Comparison of ENCODE assay signal across 1 cellular context in genomic region chr16:77236063-77236511, GRCh38.
TF ChIP-seq lines count a peak whose summit lies in the region.

No MANE protein-coding gene starts in this region.

TF ChIP-seq in HepG2, 621 proteins besides CTCF, POLR2A, EP300 and RAD21 (continued from another document and continues in another):
- TF ChIP-seq, protein P1, sequence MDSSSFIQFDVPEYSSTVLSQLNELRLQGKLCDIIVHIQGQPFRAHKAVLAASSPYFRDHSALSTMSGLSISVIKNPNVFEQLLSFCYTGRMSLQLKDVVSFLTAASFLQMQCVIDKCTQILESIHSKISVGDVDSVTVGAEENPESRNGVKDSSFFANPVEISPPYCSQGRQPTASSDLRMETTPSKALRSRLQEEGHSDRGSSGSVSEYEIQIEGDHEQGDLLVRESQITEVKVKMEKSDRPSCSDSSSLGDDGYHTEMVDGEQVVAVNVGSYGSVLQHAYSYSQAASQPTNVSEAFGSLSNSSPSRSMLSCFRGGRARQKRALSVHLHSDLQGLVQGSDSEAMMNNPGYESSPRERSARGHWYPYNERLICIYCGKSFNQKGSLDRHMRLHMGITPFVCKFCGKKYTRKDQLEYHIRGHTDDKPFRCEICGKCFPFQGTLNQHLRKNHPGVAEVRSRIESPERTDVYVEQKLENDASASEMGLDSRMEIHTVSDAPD (CRISPR knock-in tag; IDR thresholded peaks at IDR 0.05), result no peak
- TF ChIP-seq ETV5 (CRISPR knock-in tag; IDR thresholded peaks at IDR 0.05; ENCODE audit: borderline replicate concordance) (no peak; the same call in 1 of the 2 replicates), ZNF710 (CRISPR knock-in tag; IDR thresholded peaks at IDR 0.05; ENCODE audit: borderline replicate concordance) (peak; percentile 68; the same call in 1 of the 2 replicates), ZBTB8A (CRISPR knock-in tag; IDR thresholded peaks at IDR 0.05; ENCODE audit: borderline replicate concordance, low read depth) (no peak), ZNF512B (CRISPR knock-in tag; IDR thresholded peaks at IDR 0.05; ENCODE audit: borderline replicate concordance) (no peak), ZBTB7B (CRISPR knock-in tag; IDR thresholded peaks at IDR 0.05) (no peak), JUNB (CRISPR knock-in tag; IDR thresholded peaks at IDR 0.05; ENCODE audit: borderline replicate concordance) (no peak), ZNF382 (CRISPR knock-in tag; IDR thresholded peaks at IDR 0.05; ENCODE audit: borderline replicate concordance) (no peak), ZNF646 (CRISPR knock-in tag; IDR thresholded peaks at IDR 0.05) (no peak), CENPX (CRISPR knock-in tag; IDR thresholded peaks at IDR 0.05) (no peak), DZIP1 (CRISPR knock-in tag; IDR thresholded peaks at IDR 0.05) (no peak), TRIM22 (IDR thresholded peaks at IDR 0.05) (no peak), CREM (IDR thresholded peaks at IDR 0.05) (no peak), CREM (CRISPR knock-in tag; IDR thresholded peaks at IDR 0.05) (no peak), GLMP (CRISPR knock-in tag; IDR thresholded peaks at IDR 0.05; ENCODE audit: borderline replicate concordance) (no peak), ZFYVE20 (CRISPR knock-in tag; IDR thresholded peaks at IDR 0.05; ENCODE audit: borderline replicate concordance, low read depth) (no peak), ZNF878 (CRISPR knock-in tag; IDR thresholded peaks at IDR 0.05) (no peak), ZC3H4 (CRISPR knock-in tag; IDR thresholded peaks at IDR 0.05; ENCODE audit: borderline replicate concordance) (no peak), ZNF687 (CRISPR knock-in tag; IDR thresholded peaks at IDR 0.05) (peak; percentile 62), ZNF7 (CRISPR knock-in tag; IDR thresholded peaks at IDR 0.05) (no peak)
- TF ChIP-seq, protein P2, sequence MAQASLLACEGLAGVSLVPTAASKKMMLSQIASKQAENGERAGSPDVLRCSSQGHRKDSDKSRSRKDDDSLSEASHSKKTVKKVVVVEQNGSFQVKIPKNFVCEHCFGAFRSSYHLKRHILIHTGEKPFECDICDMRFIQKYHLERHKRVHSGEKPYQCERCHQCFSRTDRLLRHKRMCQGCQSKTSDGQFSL (CRISPR knock-in tag; IDR thresholded peaks at IDR 0.05), result 0 out of 2 replicates have a peak, but pooled peaks have one; percentile 2
- TF ChIP-seq, protein P3, sequence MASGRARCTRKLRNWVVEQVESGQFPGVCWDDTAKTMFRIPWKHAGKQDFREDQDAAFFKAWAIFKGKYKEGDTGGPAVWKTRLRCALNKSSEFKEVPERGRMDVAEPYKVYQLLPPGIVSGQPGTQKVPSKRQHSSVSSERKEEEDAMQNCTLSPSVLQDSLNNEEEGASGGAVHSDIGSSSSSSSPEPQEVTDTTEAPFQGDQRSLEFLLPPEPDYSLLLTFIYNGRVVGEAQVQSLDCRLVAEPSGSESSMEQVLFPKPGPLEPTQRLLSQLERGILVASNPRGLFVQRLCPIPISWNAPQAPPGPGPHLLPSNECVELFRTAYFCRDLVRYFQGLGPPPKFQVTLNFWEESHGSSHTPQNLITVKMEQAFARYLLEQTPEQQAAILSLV (CRISPR knock-in tag; IDR thresholded peaks at IDR 0.05; ENCODE audit: borderline replicate concordance), result no peak
- TF ChIP-seq, protein P4, sequence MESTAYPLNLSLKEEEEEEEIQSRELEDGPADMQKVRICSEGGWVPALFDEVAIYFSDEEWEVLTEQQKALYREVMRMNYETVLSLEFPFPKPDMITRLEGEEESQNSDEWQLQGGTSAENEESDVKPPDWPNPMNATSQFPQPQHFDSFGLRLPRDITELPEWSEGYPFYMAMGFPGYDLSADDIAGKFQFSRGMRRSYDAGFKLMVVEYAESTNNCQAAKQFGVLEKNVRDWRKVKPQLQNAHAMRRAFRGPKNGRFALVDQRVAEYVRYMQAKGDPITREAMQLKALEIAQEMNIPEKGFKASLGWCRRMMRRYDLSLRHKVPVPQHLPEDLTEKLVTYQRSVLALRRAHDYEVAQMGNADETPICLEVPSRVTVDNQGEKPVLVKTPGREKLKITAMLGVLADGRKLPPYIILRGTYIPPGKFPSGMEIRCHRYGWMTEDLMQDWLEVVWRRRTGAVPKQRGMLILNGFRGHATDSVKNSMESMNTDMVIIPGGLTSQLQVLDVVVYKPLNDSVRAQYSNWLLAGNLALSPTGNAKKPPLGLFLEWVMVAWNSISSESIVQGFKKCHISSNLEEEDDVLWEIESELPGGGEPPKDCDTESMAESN (CRISPR knock-in tag; conservative IDR thresholded peaks at IDR 0.05), result peak; percentile 56; the same call in 1 of the 2 replicates
